In the genomic region with DNA sequence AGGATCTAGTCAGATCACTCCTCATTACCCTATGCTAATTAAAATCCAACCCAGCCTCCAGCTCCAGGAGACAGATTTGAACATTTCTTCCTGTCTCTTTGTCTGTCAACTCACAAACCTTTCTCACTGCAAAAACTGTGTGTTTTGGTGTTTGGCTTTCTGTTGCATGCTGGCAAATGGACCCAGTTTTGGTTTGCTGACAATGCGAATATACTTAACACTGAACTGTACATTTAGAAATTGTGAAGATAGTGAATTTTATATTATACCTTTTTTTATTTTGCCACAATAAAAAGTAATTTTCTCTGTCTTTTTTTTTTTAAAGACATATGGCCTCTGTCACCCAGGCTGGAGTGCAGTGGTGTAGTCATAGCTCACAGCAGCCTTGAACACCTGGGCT, we compare ENCODE assay signal across 24 cellular contexts.
"Had no signal": no experiment of that assay in that cellular context is flagged by ENCODE, and none has a peak within 500 bp of the region (broad histone marks: within the 10 kb centered on the region; RNA-seq: fewer than 3 reads in every experiment).

No MANE protein-coding gene starts in this region.

- H3K27ac ChIP-seq: parathyroid adenoma, suprapubic skin, tibial nerve, vagina had no signal

- H3K4me1 ChIP-seq: parathyroid adenoma, stomach, suprapubic skin, tibial nerve, vagina had no signal

- H3K36me3 Mint-ChIP-seq: activated naive CD8-positive, alpha-beta T cell treated with anti-CD3 and anti-CD28 coated beads for 36 hours; naive thymus-derived CD8-positive, alpha-beta T cell; stimulated activated memory B cell treated with anti-CD40 and anti-IgM and Interleukin-4, amounts not matched to agents 10 μg/mL and 1 μg/mL and 100 μg/mL, for 72 hours had no signal

- H3K36me3 ChIP-seq: stomach, suprapubic skin, tibial nerve, vagina had no signal

- H3K27me3 ChIP-seq: suprapubic skin, tibial nerve, vagina had no signal

- H3K27ac Mint-ChIP-seq: activated naive CD8-positive, alpha-beta T cell treated with anti-CD3 and anti-CD28 coated beads for 36 hours; activated T-cell treated with anti-CD3 and anti-CD28 coated beads, Interleukin-2, amount 50 U/mL, for 24 hours; activated T-helper 17 cell treated with anti-CD3 and anti-CD28 coated beads, Interleukin-2, amount 50 U/mL, for 72 hours; naive thymus-derived CD8-positive, alpha-beta T cell; stimulated activated memory B cell treated with anti-CD40 and anti-IgM and Interleukin-4, amounts not matched to agents 10 μg/mL and 1 μg/mL and 100 μg/mL, for 72 hours had no signal

- H2AFZ ChIP-seq: parathyroid adenoma had no signal

- H3K4me3 Mint-ChIP-seq: activated CD8-positive, alpha-beta T cell treated with anti-CD3 and anti-CD28 coated beads, Interleukin-2, amount 10 ng/mL, durations not matched to agents 7 days and 5 days; activated naive CD8-positive, alpha-beta T cell treated with anti-CD3 and anti-CD28 coated beads for 36 hours; activated T-cell treated with anti-CD3 and anti-CD28 coated beads, Interleukin-2, amount 50 U/mL, for 24 hours; activated T-helper 17 cell treated with anti-CD3 and anti-CD28 coated beads, Interleukin-2, amount 50 U/mL, for 72 hours; effector memory CD8-positive, alpha-beta T cell; stimulated activated memory B cell treated with anti-CD40 and anti-IgM and Interleukin-4, amounts not matched to agents 10 μg/mL and 1 μg/mL and 100 μg/mL, for 72 hours had no signal

- H3K9me3 Mint-ChIP-seq: activated naive CD8-positive, alpha-beta T cell treated with anti-CD3 and anti-CD28 coated beads for 36 hours; activated T-cell treated with anti-CD3 and anti-CD28 coated beads, Interleukin-2, amount 50 U/mL, for 24 hours; activated T-helper 17 cell treated with anti-CD3 and anti-CD28 coated beads, Interleukin-2, amount 50 U/mL, for 72 hours; effector memory CD8-positive, alpha-beta T cell; stimulated activated memory B cell treated with anti-CD40 and anti-IgM and Interleukin-4, amounts not matched to agents 10 μg/mL and 1 μg/mL and 100 μg/mL, for 72 hours had no signal

- DNase-seq: activated CD4-positive, alpha-beta T cell treated with anti-CD3 and anti-CD28 coated beads for 1 hour; activated CD4-positive, alpha-beta T cell treated with anti-CD3 and anti-CD28 coated beads, Interleukin-2, amount 50 U/mL, for 1 hour; activated CD8-positive, alpha-beta T cell treated with anti-CD3 and anti-CD28 coated beads, Interleukin-2, amount 10 ng/mL, durations not matched to agents 7 days and 5 days; activated naive CD4-positive, alpha-beta T cell treated with Interleukin-2 at 50 U/mL for 16 hours; activated naive CD8-positive, alpha-beta T cell treated with anti-CD3 and anti-CD28 coated beads for 36 hours; activated T-cell treated with anti-CD3 and anti-CD28 coated beads, Interleukin-2, amount 50 U/mL, for 24 hours; central memory CD4-positive, alpha-beta T cell; effector memory CD8-positive, alpha-beta T cell; foreskin melanocyte; kidney; naive thymus-derived CD8-positive, alpha-beta T cell; small intestine; stimulated activated CD4-positive, alpha-beta T cell treated with anti-CD3 and anti-CD28 coated beads, Interleukin-15, amount 100 ng/mL, for 24 hours; stomach; T-helper 9 cell had no signal

- H3K4me3 ChIP-seq: lung, stomach, suprapubic skin, tibial nerve, vagina had no signal

- H3K9ac ChIP-seq: parathyroid adenoma had no signal

- ATAC-seq: effector memory CD8-positive, alpha-beta T cell; esophagus mucosa; naive thymus-derived CD8-positive, alpha-beta T cell; sciatic nerve had no signal

- H3K79me2 ChIP-seq: parathyroid adenoma had no signal

- H3K4me1 Mint-ChIP-seq: activated naive CD8-positive, alpha-beta T cell treated with anti-CD3 and anti-CD28 coated beads for 36 hours; stimulated activated memory B cell treated with anti-CD40 and anti-IgM and Interleukin-4, amounts not matched to agents 10 μg/mL and 1 μg/mL and 100 μg/mL, for 72 hours had no signal

- H3K9me3 ChIP-seq: stomach, suprapubic skin, tibial nerve, vagina had no signal
